8 cellular contexts compared by ENCODE assay signal in genomic region chr13:29847501-29847983, GRCh38. TPM values are rescaled to one million over a fixed set of nuclear protein-coding genes. Genes with fewer than 3 reads are reported as not detected.
DNase-seq lines count a peak whose midpoint lies in the region; ATAC-seq lines count a peak whose summit lies in the region.

No MANE protein-coding gene starts in this region.

- H3K36me3 ChIP-seq in iPS-18a (ENCODE audit: control insufficient read depth, low read depth, low read length), result no peaks in the 10 kb centered on the region

- H3K9me3 Mint-ChIP-seq in activated naive CD8-positive, alpha-beta T cell treated with anti-CD3 and anti-CD28 coated beads for 36 hours, result no peaks in the 10 kb centered on the region

- H3K4me1 Mint-ChIP-seq in activated naive CD8-positive, alpha-beta T cell treated with anti-CD3 and anti-CD28 coated beads for 36 hours, result peaks cover 33% of the 10 kb centered on the region

- H3K27me3 Mint-ChIP-seq in activated naive CD8-positive, alpha-beta T cell treated with anti-CD3 and anti-CD28 coated beads for 36 hours, result no peaks in the 10 kb centered on the region

- DNase-seq in DMS153 treated with DMSO at 0.1 percent for 48 hours (lab: John Stamatoyannopoulos, UW; ENCODE audit: unreplicated experiment) (peak; percentile 27), Kasumi-1 (lab: John Stamatoyannopoulos, UW) (peak; percentile 10 to 13), skeletal muscle cell (ENCODE audit: low read depth) (no peak)
- no peak for DNase-seq in activated naive CD8-positive, alpha-beta T cell treated with anti-CD3 and anti-CD28 coated beads for 36 hours

- H3K36me3 Mint-ChIP-seq in activated naive CD8-positive, alpha-beta T cell treated with anti-CD3 and anti-CD28 coated beads for 36 hours, result peaks cover 4% of the 10 kb centered on the region

- no peak for ATAC-seq in HG02623 (IDR thresholded peaks at IDR 0.05; ENCODE audit: unreplicated experiment)
- no peak for ATAC-seq in GM18502 (IDR thresholded peaks at IDR 0.05; ENCODE audit: poor library complexity, unreplicated experiment)
- ATAC-seq in GM21737 (IDR thresholded peaks at IDR 0.05; ENCODE audit: unreplicated experiment), result no peak

- H3K4me1 ChIP-seq in iPS-18a (ENCODE audit: control insufficient read depth, low read depth, low read length), result peaks cover 51% of the 10 kb centered on the region

- H3K9ac ChIP-seq in iPS-18a (ENCODE audit: low read length), result peak overlapping the region; percentile 16

- peak overlapping the region; percentile 88 for H3K4me3 Mint-ChIP-seq in activated naive CD8-positive, alpha-beta T cell treated with anti-CD3 and anti-CD28 coated beads for 36 hours

- no peaks in the 10 kb centered on the region for H3K27me3 ChIP-seq in iPS-18a (ENCODE audit: control insufficient read depth, insufficient read depth, low read length)

- H3K4me3 ChIP-seq in iPS-18a (ENCODE audit: low read length), result peak overlapping the region; percentile 66
- H3K4me3 ChIP-seq in skeletal muscle cell (ENCODE audit: low read depth, low read length), result peak overlapping the region; percentile 67

- peak overlapping the region; percentile 93 for H3K27ac Mint-ChIP-seq in activated naive CD8-positive, alpha-beta T cell treated with anti-CD3 and anti-CD28 coated beads for 36 hours

- H3K9me3 ChIP-seq in iPS-18a (ENCODE audit: control insufficient read depth, low read depth, low read length), result no peaks in the 10 kb centered on the region

- no peak overlapping the region for H3K27ac ChIP-seq in iPS-18a (ENCODE audit: low read length)

RNA-seq across cellular contexts. Expression of gene UBL3, which starts 2.9 kb away (rescaled TPM):
- 1 to 10 TPM; 7.7 to 8.0 TPM for total RNA-seq in activated naive CD8-positive, alpha-beta T cell treated with anti-CD3 and anti-CD28 coated beads for 36 hours

Comparison
In these comparisons a context has a peak if more than half of its experiments do, and no peak if none do; other contexts are left out.
1. DNase-seq: peak in DMS153 treated with DMSO at 0.1 percent for 48 hours (single experiment) and Kasumi-1 (2 of 2); none in activated naive CD8-positive, alpha-beta T cell treated with anti-CD3 and anti-CD28 coated beads for 36 hours (single experiment) and skeletal muscle cell (single experiment).